Comparison of ENCODE assay signal across 23 cellular contexts in genomic region chr2:205390866-205391265, GRCh38.
"Had no signal": no experiment of that assay in that cellular context is flagged by ENCODE, and none has a peak within 500 bp of the region (broad histone marks: within the 10 kb centered on the region; RNA-seq: fewer than 3 reads in every experiment).

No MANE protein-coding gene starts in this region.

- H3K4me3 ChIP-seq: esophagus muscularis mucosa, gastrocnemius medialis, heart right ventricle, lung, spleen, stomach had no signal

- H3K27ac ChIP-seq: esophagus muscularis mucosa, gastrocnemius medialis, heart right ventricle, spleen, stomach had no signal

- H3K9me3 Mint-ChIP-seq: central memory CD8-positive, alpha-beta T cell; endodermal cell; immature natural killer cell; nephron progenitor cell; stimulated activated naive B cell treated with anti-CD40 and anti-IgM and Interleukin-4, amounts not matched to agents 10 μg/mL and 1 μg/mL and 100 μg/mL, for 72 hours had no signal

- H3K4me1 Mint-ChIP-seq: central memory CD8-positive, alpha-beta T cell; immature natural killer cell; naive B cell; stimulated activated naive B cell treated with anti-CD40 and anti-IgM and Interleukin-4, amounts not matched to agents 10 μg/mL and 1 μg/mL and 100 μg/mL, for 72 hours had no signal

- FAIRE-seq: keratinocyte, urothelium cell line had no signal

- H3K9me3 ChIP-seq: esophagus muscularis mucosa, gastrocnemius medialis, heart right ventricle, spleen, stomach had no signal

- H3K4me3 Mint-ChIP-seq: central memory CD8-positive, alpha-beta T cell; endodermal cell; immature natural killer cell; naive B cell; nephron progenitor cell; stimulated activated naive B cell treated with anti-CD40 and anti-IgM and Interleukin-4, amounts not matched to agents 10 μg/mL and 1 μg/mL and 100 μg/mL, for 72 hours; type B pancreatic cell had no signal

- H3K4me1 ChIP-seq: esophagus muscularis mucosa, gastrocnemius medialis, heart right ventricle, spleen, stomach had no signal

- H3K27ac Mint-ChIP-seq: endodermal cell; immature natural killer cell; naive B cell; nephron progenitor cell; stimulated activated naive B cell treated with anti-CD40 and anti-IgM and Interleukin-4, amounts not matched to agents 10 μg/mL and 1 μg/mL and 100 μg/mL, for 72 hours; type B pancreatic cell had no signal

- H3K27me3 Mint-ChIP-seq: central memory CD8-positive, alpha-beta T cell; type B pancreatic cell had no signal

- H3K36me3 Mint-ChIP-seq: immature natural killer cell; naive B cell; stimulated activated naive B cell treated with anti-CD40 and anti-IgM and Interleukin-4, amounts not matched to agents 10 μg/mL and 1 μg/mL and 100 μg/mL, for 72 hours; type B pancreatic cell had no signal

- DNase-seq: cortex of kidney; endodermal cell; gastrocnemius medialis; heart right ventricle; immature natural killer cell; left cardiac atrium; left ventricle myocardium superior; mesendoderm; naive B cell; nephron progenitor cell; spleen; stimulated activated CD4-positive, alpha-beta T cell treated with anti-CD3 and anti-CD28 coated beads, Interleukin-15, amount 100 ng/mL, for 24 hours; stimulated activated CD4-positive, alpha-beta T cell treated with anti-CD3 and anti-CD28 coated beads, Interleukin-1b, Interleukin-23, amount 100 ng/mL, for 48 hours; stimulated activated CD4-positive, alpha-beta T cell treated with anti-CD3 and anti-CD28 coated beads, Interleukin-4, amount 100 ng/mL, for 24 hours; stimulated activated naive B cell treated with anti-CD40 and anti-IgM and Interleukin-4, amounts not matched to agents 10 μg/mL and 1 μg/mL and 100 μg/mL, for 72 hours; stomach had no signal

- H3K36me3 ChIP-seq: esophagus muscularis mucosa, gastrocnemius medialis, heart right ventricle, spleen, stomach had no signal

- ATAC-seq: gastrocnemius medialis; left cardiac atrium; left ventricle myocardium superior; sciatic nerve; stimulated activated naive B cell treated with anti-CD40 and anti-IgM and Interleukin-4, amounts not matched to agents 10 μg/mL and 1 μg/mL and 100 μg/mL, for 72 hours had no signal

- H3K27me3 ChIP-seq: esophagus muscularis mucosa, gastrocnemius medialis, heart right ventricle, spleen, stomach had no signal
